ENCODE assay signal across 8 cellular contexts in the genomic region with DNA sequence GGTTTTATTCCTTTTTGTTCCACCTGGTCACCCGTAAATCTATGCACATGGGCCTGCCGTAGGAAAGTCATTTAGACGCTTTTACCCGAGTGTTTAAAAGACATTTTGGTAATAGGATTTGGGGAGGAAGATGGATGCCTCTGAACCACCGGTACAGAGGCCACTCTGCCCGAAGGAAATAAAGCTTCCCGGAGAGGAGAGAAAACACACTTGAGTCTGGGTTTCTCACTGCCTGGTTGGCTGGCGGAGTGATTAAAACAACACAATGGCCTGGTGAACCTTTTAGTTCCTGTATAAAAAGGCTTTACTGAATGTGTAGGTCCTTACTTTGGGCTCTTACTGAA. TPM values are rescaled to one million over a fixed set of nuclear protein-coding genes. Genes with fewer than 3 reads are reported as not detected.
DNase-seq lines count a peak whose midpoint lies in the region; ATAC-seq and TF ChIP-seq lines count a peak whose summit lies in the region.

No MANE protein-coding gene starts in this region.

- intact Hi-C loops in dorsolateral prefrontal cortex (cut with DNase I), result loop anchor here (2.0 to 5.0 kb wide), 2 partner anchors 58 to 295 kb away; a partner anchor contains a TSS

- peak overlapping the region; percentile 60 to 92 (median 81) for H3K4me3 ChIP-seq in dorsolateral prefrontal cortex
- peak overlapping the region; percentile 95 to 100 for H3K4me3 ChIP-seq in mucosa of rectum (ENCODE audit: low read length in 2 of 2)
- peak overlapping the region; percentile 66 to 76 (median 66) for H3K4me3 ChIP-seq in tibial nerve

- ATAC-seq in GM18498 (IDR thresholded peaks at IDR 0.05; ENCODE audit: unreplicated experiment) (peak; percentile 3), HG03439 (IDR thresholded peaks at IDR 0.05; ENCODE audit: unreplicated experiment) (peak; percentile 6)

- H3K4me3 Mint-ChIP-seq in T-helper 2 cell treated with Interferon-gamma antibody and Interleukin-4, amounts not matched to agents 5 μg/mL and 100 μg/mL, for 36 hours, result peak overlapping the region; percentile 89

- peak overlapping the region; percentile 86 to 90 for H3K9ac ChIP-seq in mucosa of rectum (ENCODE audit: low read depth in 1 of 2, low read length in 2 of 2)

- H3K27ac ChIP-seq in 22Rv1 (peak overlapping the region; percentile 97), dorsolateral prefrontal cortex (peak overlapping the region; percentile 63 to 98 (median 94)), mucosa of rectum (ENCODE audit: low read depth in 2 of 2, low read length in 2 of 2) (peak overlapping the region; percentile 95 to 96), tibial nerve (peak overlapping the region; percentile 83 to 94 (median 91))

- TF ChIP-seq POLR2A in tibial nerve (IDR thresholded peaks at IDR 0.05), result no peak

- H3K4me1 ChIP-seq in mucosa of rectum (ENCODE audit: control insufficient read depth in 2 of 2, insufficient read depth in 2 of 2, low read length in 2 of 2), result peaks cover 8 to 12% of the 10 kb centered on the region in 2 donors
- peaks cover 0 to 16% (median 0%) of the 10 kb centered on the region in 4 donors for H3K4me1 ChIP-seq in tibial nerve

- H3K36me3 ChIP-seq in mucosa of rectum (ENCODE audit: control insufficient read depth in 2 of 2, insufficient read depth in 2 of 2, low read length in 2 of 2) (no peaks in the 10 kb centered on the region), tibial nerve (no peaks in the 10 kb centered on the region)

- DNase-seq in T-helper 2 cell treated with Interferon-gamma antibody and Interleukin-4, amounts not matched to agents 5 μg/mL and 100 μg/mL, for 36 hours (ENCODE audit: low spot score), result no peak
- DNase-seq in dorsolateral prefrontal cortex (peak in 3 of 10 donors; percentile 6 to 14 (median 9)), tibial nerve (ENCODE audit: low spot score in 2 of 2) (peak in 1 of 2 donors; percentile 7), SKM-1 (lab: John Stamatoyannopoulos, UW; ENCODE audit: unreplicated experiment) (no peak)

- 5 to 9% methylated on average over 8 of the region's 8 CpGs for WGBS in tibial nerve, 2 donors

- peak overlapping the region; percentile 91 for H3K27ac Mint-ChIP-seq in T-helper 2 cell treated with Interferon-gamma antibody and Interleukin-4, amounts not matched to agents 5 μg/mL and 100 μg/mL, for 36 hours

- H3K36me3 Mint-ChIP-seq in T-helper 2 cell treated with Interferon-gamma antibody and Interleukin-4, amounts not matched to agents 5 μg/mL and 100 μg/mL, for 36 hours (ENCODE audit: low read depth), result no peaks in the 10 kb centered on the region

- TF ChIP-seq CTCF in 22Rv1 (IDR thresholded peaks at IDR 0.05) (no peak), dorsolateral prefrontal cortex (IDR thresholded peaks at IDR 0.05 in 54 of 56, conservative IDR thresholded peaks at IDR 0.05 in 2 of 56; ENCODE audit: low read depth in 1 of 56, partially characterized antibody in 56 of 56) (peak in 1 of 56 donors; percentile 5), tibial nerve (IDR thresholded peaks at IDR 0.05) (no peak)

- H3K27me3 Mint-ChIP-seq in T-helper 2 cell treated with Interferon-gamma antibody and Interleukin-4, amounts not matched to agents 5 μg/mL and 100 μg/mL, for 36 hours (ENCODE audit: low read depth), result peaks cover 9% of the 10 kb centered on the region

- no peaks in the 10 kb centered on the region for H3K9me3 Mint-ChIP-seq in T-helper 2 cell treated with Interferon-gamma antibody and Interleukin-4, amounts not matched to agents 5 μg/mL and 100 μg/mL, for 36 hours

- H3K4me1 Mint-ChIP-seq in T-helper 2 cell treated with Interferon-gamma antibody and Interleukin-4, amounts not matched to agents 5 μg/mL and 100 μg/mL, for 36 hours (ENCODE audit: low read depth), result peaks cover 16% of the 10 kb centered on the region

- H3K27me3 ChIP-seq in dorsolateral prefrontal cortex (no peaks in the 10 kb centered on the region), mucosa of rectum (ENCODE audit: control insufficient read depth in 2 of 2, insufficient read depth in 2 of 2, low read length in 2 of 2) (no peaks in the 10 kb centered on the region), tibial nerve (no peaks in the 10 kb centered on the region)

- H3K9me3 ChIP-seq in mucosa of rectum (ENCODE audit: control insufficient read depth in 2 of 2, low read length in 2 of 2), result no peaks in the 10 kb centered on the region
- H3K9me3 ChIP-seq in tibial nerve, result no peaks in the 10 kb centered on the region

- TF ChIP-seq EP300 in tibial nerve (IDR thresholded peaks at IDR 0.05), result no peak

RNA-seq across cellular contexts. Expression of a gene that starts 0.8 kb away (rescaled TPM):
- 10 to 100 TPM in 70 of 120 experiments, 1 to 10 TPM in 50; 5.6 to 16.0 (median 10.5) TPM for total RNA-seq in dorsolateral prefrontal cortex
- total RNA-seq in tibial nerve, result 1 to 10 TPM; 1.5 to 2.7 (median 1.8) TPM

RNA-seq across cellular contexts. Expression of a gene that starts 1.3 kb away (rescaled TPM):
- total RNA-seq in dorsolateral prefrontal cortex (10 to 100 TPM in 13 of 120 experiments, 1 to 10 TPM in 107; 2.2 to 13.6 (median 6.8) TPM), tibial nerve (not detected)
